16 cellular contexts compared by ENCODE assay signal in the genomic region with DNA sequence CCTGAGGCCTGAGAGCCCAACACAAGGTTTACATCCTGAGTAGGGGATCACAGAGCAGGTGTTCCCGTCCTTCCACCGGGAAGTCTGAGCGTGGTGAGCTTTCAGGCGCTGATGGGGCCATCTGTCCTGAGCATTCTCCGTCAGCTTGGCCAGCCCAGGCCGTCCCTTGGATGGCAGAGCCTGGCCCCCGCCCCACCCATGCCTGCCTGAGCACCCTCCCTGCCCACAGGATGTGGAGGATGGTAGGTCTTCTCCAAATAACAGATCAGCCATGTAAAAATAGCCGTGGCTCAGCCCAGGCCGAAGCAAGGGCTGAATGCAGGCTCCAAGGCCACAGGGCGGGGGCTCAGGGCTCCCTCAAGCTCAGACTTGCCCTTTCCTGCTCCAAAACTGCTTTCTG. TPM values are rescaled to one million over a fixed set of nuclear protein-coding genes. Genes with fewer than 3 reads are reported as not detected.
DNase-seq lines count a peak whose midpoint lies in the region; ATAC-seq and TF ChIP-seq lines count a peak whose summit lies in the region.
"Had no signal": no experiment of that assay in that cellular context is flagged by ENCODE, and none has a peak within 500 bp of the region (broad histone marks: within the 10 kb centered on the region; RNA-seq: fewer than 3 reads in every experiment).

No MANE protein-coding gene starts in this region.

- H3K27me3 ChIP-seq in neuronal stem cell (ENCODE audit: control insufficient read depth in 3 of 3, insufficient read depth in 3 of 3, low read depth in 1 of 3, low read length in 3 of 3) (no peaks in the 10 kb centered on the region), uterus (no peaks in the 10 kb centered on the region)

- H3K9ac ChIP-seq in neuronal stem cell (ENCODE audit: low read depth, low read length, poor library complexity): no peak overlapping the region

- peak; percentile 60 for DNase-seq in UCSD-AML1 (lab: John Stamatoyannopoulos, UW; ENCODE audit: unreplicated experiment)
- DNase-seq in Right ventricle myocardium superior: peak; percentile 40
- DNase-seq in neuronal stem cell (ENCODE audit: low spot score): no peak
- DNase-seq in uterus: no peak
- no peak for DNase-seq in activated CD8-positive, alpha-beta memory T cell treated with anti-CD3 and anti-CD28 coated beads for 24 hours
- DNase-seq: activated CD4-positive, CD25-positive, alpha-beta regulatory T cell; activated naive CD8-positive, alpha-beta T cell treated with anti-CD3 and anti-CD28 coated beads, Interleukin-2, amount 10 ng/mL, durations not matched to agents 7 days and 5 days; CD4-positive, alpha-beta T cell; cortex of kidney; foreskin fibroblast; KG1; NCI-H2081; NK-92 treated with Interleukin-12 subunit alpha and Interleukin-12 subunit beta, amount 100 ng/mL, for 24 hours; stimulated activated CD4-positive, alpha-beta T cell treated with anti-CD3 and anti-CD28 coated beads, Interleukin-2, amount 100 ng/mL, for 24 hours had no signal

- H2AFZ ChIP-seq in neuronal stem cell (ENCODE audit: low read length): peak overlapping the region; percentile 68

- H3K4ac ChIP-seq in neuronal stem cell (ENCODE audit: low read length): no peak overlapping the region

- H3K27ac ChIP-seq in neuronal stem cell (replicated peaks; ENCODE audit: low read length) (no peak overlapping the region), uterus (peak overlapping the region; percentile 68 to 72)

- no peak overlapping the region for H3K4me2 ChIP-seq in neuronal stem cell (ENCODE audit: insufficient read depth, low read length, poor library complexity, severe bottlenecking)

- H2AK5ac ChIP-seq in neuronal stem cell (ENCODE audit: low read depth, low read length): peak overlapping the region; percentile 68

- no peak overlapping the region for H2BK120ac ChIP-seq in neuronal stem cell (ENCODE audit: low read depth, low read length)

- no peak overlapping the region for H3K23ac ChIP-seq in neuronal stem cell (ENCODE audit: low read depth, low read length, poor library complexity)

- H3K4me1 ChIP-seq in neuronal stem cell (ENCODE audit: control insufficient read depth in 2 of 2, insufficient read depth in 1 of 2, low read depth in 1 of 2, low read length in 2 of 2): peaks cover 30 to 49% of the 10 kb centered on the region in 2 donors
- H3K4me1 ChIP-seq in uterus: peaks cover 0 to 3% of the 10 kb centered on the region in 2 donors

- H3K36me3 ChIP-seq in neuronal stem cell (replicated peaks in 1 of 2; ENCODE audit: control insufficient read depth in 2 of 2, insufficient read depth in 2 of 2, low read length in 2 of 2) (no peaks in the 10 kb centered on the region), uterus (no peaks in the 10 kb centered on the region)

- intact Hi-C loops in Right ventricle myocardium superior (cut with DNase I) (no loop called here), uterus (cut with DNase I; ENCODE audit: low total_unique reads) (no loop called here)

- H3K4me3 ChIP-seq in neuronal stem cell (ENCODE audit: low read length in 2 of 2) (no peak overlapping the region), uterus (no peak overlapping the region)

- peak overlapping the region; percentile 10 for H2BK5ac ChIP-seq in neuronal stem cell (ENCODE audit: low read length)

- no peak overlapping the region for H4K91ac ChIP-seq in neuronal stem cell (ENCODE audit: low read depth, low read length, poor library complexity)

- H2BK15ac ChIP-seq in neuronal stem cell (ENCODE audit: low read length): peak overlapping the region; percentile 60

- no CpG with 5 or more reads among the region's 10 CpGs for WGBS in neuronal stem cell (ENCODE audit: extremely low coverage in 2 of 2, insufficient read length in 2 of 2, insufficient replicate concordance in 1 of 2), 2 donors

- no peak for TF ChIP-seq CTCF in uterus (IDR thresholded peaks at IDR 0.05)

- H3K9me3 ChIP-seq in neuronal stem cell (replicated peaks in 1 of 2; ENCODE audit: control insufficient read depth in 2 of 2, insufficient read depth in 1 of 2, low read depth in 1 of 2, low read length in 2 of 2) (no peaks in the 10 kb centered on the region), uterus (no peaks in the 10 kb centered on the region)

- TF ChIP-seq POLR2A in uterus (IDR thresholded peaks at IDR 0.05): no peak

- no peaks in the 10 kb centered on the region for H3K79me1 ChIP-seq in neuronal stem cell (ENCODE audit: low read depth, low read length)

- H2BK12ac ChIP-seq in neuronal stem cell (ENCODE audit: low read length): no peak overlapping the region

- ATAC-seq in Right ventricle myocardium superior (ENCODE audit: poor library complexity): peak; percentile 9
- no peak for ATAC-seq in GM21576 (IDR thresholded peaks at IDR 0.05; ENCODE audit: unreplicated experiment)
- ATAC-seq in HG02870 (IDR thresholded peaks at IDR 0.05; ENCODE audit: unreplicated experiment): no peak

- no peak overlapping the region for H3K14ac ChIP-seq in neuronal stem cell (ENCODE audit: low read length)

- H4K8ac ChIP-seq in neuronal stem cell (ENCODE audit: low read depth, low read length): no peak overlapping the region

- H3K18ac ChIP-seq in neuronal stem cell (ENCODE audit: low read length): peak overlapping the region; percentile 90

RNA-seq across cellular contexts. Expression of a gene that starts 20.2 kb away (rescaled TPM):
- total RNA-seq in Right ventricle myocardium superior (10.4 TPM), uterus (10 to 100 TPM in 2 of 4 donors, 1 to 10 TPM in 2; 3.8 to 40.5 (median 13.6) TPM)
- 0.54 TPM for polyA plus RNA-seq in neuronal stem cell (2013, experiment 1 of 2)
- 0.58 TPM for polyA plus RNA-seq in neuronal stem cell (2013, experiment 2 of 2)

RNA-seq across cellular contexts. Expression of a gene that starts 36.3 kb away (rescaled TPM):
- 18.8 TPM for total RNA-seq in Right ventricle myocardium superior
- polyA plus RNA-seq in neuronal stem cell (2013, experiment 1 of 2): 15.0 TPM
- 14.9 TPM for polyA plus RNA-seq in neuronal stem cell (2013, experiment 2 of 2)
- 10 to 100 TPM; 10.9 to 64.7 (median 25.2) TPM for total RNA-seq in uterus

RNA-seq across cellular contexts. Expression of a gene that starts 41.5 kb away (rescaled TPM):
- total RNA-seq in Right ventricle myocardium superior (not detected), uterus (1 to 10 TPM in 1 of 4 donors, under 1 TPM in 2, not detected in 1; 0.21 to 4.4 (median 0.29) TPM)
- not detected for polyA plus RNA-seq in neuronal stem cell (2013, experiment 1 of 2)
- not detected for polyA plus RNA-seq in neuronal stem cell (2013, experiment 2 of 2)
- total RNA-seq: activated naive CD8-positive, alpha-beta T cell treated with anti-CD3 and anti-CD28 coated beads, Interleukin-2, amount 10 ng/mL, durations not matched to agents 7 days and 5 days; CD4-positive, alpha-beta T cell had no signal

Comparison
In these comparisons a context has a peak if more than half of its experiments do, and no peak if none do; other contexts are left out.
1. DNase-seq: peak in UCSD-AML1 (single experiment) and Right ventricle myocardium superior (single experiment); none in neuronal stem cell (single experiment), uterus (0 of 2) and activated CD8-positive, alpha-beta memory T cell treated with anti-CD3 and anti-CD28 coated beads for 24 hours (single experiment).